8 cellular contexts compared by ENCODE assay signal in genomic region chr2:10122500-10123280, GRCh38. TPM values are rescaled to one million over a fixed set of nuclear protein-coding genes. Genes with fewer than 3 reads are reported as not detected.
DNase-seq lines count a peak whose midpoint lies in the region; ATAC-seq and TF ChIP-seq lines count a peak whose summit lies in the region.

RRM2 (plus strand) TSS chr2:10122739; CDS start chr2:10122799, 60 bp downstream.

- DNase-seq in EL (peak; percentile 96), GOT3 (lab: John Stamatoyannopoulos, UW) (peak; percentile 77), LNCaP clone FGC (ENCODE audit: low read depth) (peak; percentile 65), RPMI7951 (ENCODE audit: low read depth) (peak; percentile 95), activated T-helper 1 cell treated with Interleukin-2 at 50 U/mL for 16 hours (ENCODE audit: low read depth) (peak; percentile 77), fibroblast of peridontal ligament (ENCODE audit: extremely low read depth) (peak; percentile 88), natural killer cell (peak; percentile 86)
- DNase-seq in stimulated activated naive B cell treated with anti-CD40 and anti-IgM and Interleukin-4, amounts not matched to agents 10 μg/mL and 1 μg/mL and 100 μg/mL, for 72 hours: peak; percentile 85

- H3K4me3 Mint-ChIP-seq in natural killer cell: peak within 1 kb of the TSS; percentile 97
- peak within 1 kb of the TSS; percentile 97 to 99 for H3K4me3 Mint-ChIP-seq in stimulated activated naive B cell treated with anti-CD40 and anti-IgM and Interleukin-4, amounts not matched to agents 10 μg/mL and 1 μg/mL and 100 μg/mL, for 72 hours

- no peak for TF ChIP-seq CTCF in LNCaP clone FGC (IDR thresholded peaks at IDR 0.05; ENCODE audit: control insufficient read depth, extremely low read depth, insufficient read depth)
- no peak for TF ChIP-seq CTCF in natural killer cell (IDR thresholded peaks at IDR 0.05)

- peaks cover 50 to 54% of the 10 kb centered on the region in 2 donors for H3K4me1 Mint-ChIP-seq in natural killer cell
- H3K4me1 Mint-ChIP-seq in stimulated activated naive B cell treated with anti-CD40 and anti-IgM and Interleukin-4, amounts not matched to agents 10 μg/mL and 1 μg/mL and 100 μg/mL, for 72 hours: peaks cover 15 to 32% of the 10 kb centered on the region in 2 donors

- no peaks in the 10 kb centered on the region for H3K36me3 Mint-ChIP-seq in natural killer cell
- peaks cover 10 to 20% of the 10 kb centered on the region in 2 donors for H3K36me3 Mint-ChIP-seq in stimulated activated naive B cell treated with anti-CD40 and anti-IgM and Interleukin-4, amounts not matched to agents 10 μg/mL and 1 μg/mL and 100 μg/mL, for 72 hours

- peak within 1 kb of the TSS; percentile 68 for H3K4me3 ChIP-seq in LNCaP clone FGC (ENCODE audit: low read depth, low read length)

- intact Hi-C loops in natural killer cell (cut with micrococcal nuclease): loop anchor here (2.0 kb wide), 1 partner anchor 50 kb away; no protein-coding TSS in a partner anchor

- peak within 1 kb of the TSS; percentile 89 to 92 for H3K27ac Mint-ChIP-seq in natural killer cell
- peak within 1 kb of the TSS; percentile 99 for H3K27ac Mint-ChIP-seq in stimulated activated naive B cell treated with anti-CD40 and anti-IgM and Interleukin-4, amounts not matched to agents 10 μg/mL and 1 μg/mL and 100 μg/mL, for 72 hours

- H3K9me3 Mint-ChIP-seq in natural killer cell: no peaks in the 10 kb centered on the region
- no peaks in the 10 kb centered on the region for H3K9me3 Mint-ChIP-seq in stimulated activated naive B cell treated with anti-CD40 and anti-IgM and Interleukin-4, amounts not matched to agents 10 μg/mL and 1 μg/mL and 100 μg/mL, for 72 hours

- ATAC-seq in natural killer cell: peak; percentile 73 to 87 (median 78)
- ATAC-seq in stimulated activated naive B cell treated with anti-CD40 and anti-IgM and Interleukin-4, amounts not matched to agents 10 μg/mL and 1 μg/mL and 100 μg/mL, for 72 hours (replicated peaks): peak; percentile 78 to 81

- no peaks in the 10 kb centered on the region for H3K27me3 Mint-ChIP-seq in natural killer cell (ENCODE audit: low read depth in 2 of 2)
- peaks cover 12 to 13% of the 10 kb centered on the region in 2 donors for H3K27me3 Mint-ChIP-seq in stimulated activated naive B cell treated with anti-CD40 and anti-IgM and Interleukin-4, amounts not matched to agents 10 μg/mL and 1 μg/mL and 100 μg/mL, for 72 hours

RNA-seq across cellular contexts. Expression of gene RRM2, which starts in this region (rescaled TPM):
- 134 and 144 TPM in 2 replicates for total RNA-seq in RPMI7951 (2014; rRNA removed; shearing (Covaris generic))
- total RNA-seq in natural killer cell: 10 to 100 TPM; 16.1 to 22.1 (median 18.5) TPM

Comparison
In these comparisons a context has a peak if more than half of its experiments do, and no peak if none do; other contexts are left out.
1. Peak in every context shown above with its lines: DNase-seq, ATAC-seq and H3K4me3 ChIP-seq.